ENCODE assay signal across 36 cellular contexts in the genomic region with DNA sequence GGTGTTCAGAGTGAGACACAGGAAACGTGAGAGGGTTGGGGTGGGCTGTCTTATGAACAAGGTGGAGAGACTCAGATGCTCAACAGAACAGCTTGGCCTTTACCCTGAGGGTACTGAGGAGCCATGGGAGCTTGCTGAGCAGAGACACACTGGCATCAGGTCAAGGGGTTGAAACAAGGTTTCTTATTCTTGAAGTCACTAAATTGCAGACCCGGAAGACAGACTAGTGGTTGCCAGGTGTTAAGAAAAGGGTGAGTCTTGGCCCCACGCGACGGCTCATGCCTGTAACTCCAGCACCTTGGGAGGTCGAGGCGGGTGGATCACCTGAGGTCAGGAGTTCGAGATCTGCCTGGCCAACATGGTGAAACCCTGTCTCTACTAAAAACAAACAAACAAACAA. TPM values are rescaled to one million over a fixed set of nuclear protein-coding genes. Genes with fewer than 3 reads are reported as not detected.
"Had no signal": no experiment of that assay in that cellular context is flagged by ENCODE, and none has a peak within 500 bp of the region (broad histone marks: within the 10 kb centered on the region; RNA-seq: fewer than 3 reads in every experiment).

No MANE protein-coding gene starts in this region.

- DNase-seq: islet precursor cell; left ventricle myocardium inferior; mesendoderm; naive B cell; natural killer cell; nephron progenitor cell; occipital lobe; right lobe of liver; stimulated activated CD4-positive, alpha-beta T cell treated with anti-CD3 and anti-CD28 coated beads, Interleukin-1b, Interleukin-23, amount 100 ng/mL, for 48 hours; stimulated activated CD4-positive, alpha-beta T cell treated with anti-CD3 and anti-CD28 coated beads, Interleukin-2, amount 100 ng/mL, for 48 hours; stimulated activated CD4-positive, alpha-beta T cell treated with anti-CD3 and anti-CD28 coated beads, Interleukin-4, amount 100 ng/mL, for 4 hours; stimulated activated CD8-positive, alpha-beta memory T cell treated with anti-CD3 and anti-CD28 coated beads, Interleukin-4, amount 100 ng/mL, for 48 hours; stimulated activated naive CD4-positive, alpha-beta T cell treated with Interleukin-2 at 50 U/mL for 16 hours; stimulated activated naive CD8-positive, alpha-beta T cell treated with anti-CD3 and anti-CD28 coated beads, Interleukin-15, amount 100 ng/mL, for 72 hours; substantia nigra; uterus had no signal

- H3K79me2 ChIP-seq: parathyroid adenoma had no signal

- H3K9me3 Mint-ChIP-seq: natural killer cell; stimulated activated naive CD8-positive, alpha-beta T cell treated with anti-CD3 and anti-CD28 coated beads, Interleukin-15, amount 100 ng/mL, for 72 hours; type B pancreatic cell had no signal

- H3K27ac Mint-ChIP-seq: mesothelial cell of epicardium; natural killer cell; nephron progenitor cell; neural progenitor cell; stimulated activated memory B cell treated with anti-CD40 and anti-IgM and Interleukin-4, amounts not matched to agents 10 μg/mL and 1 μg/mL and 100 μg/mL, for 72 hours; stimulated activated naive CD8-positive, alpha-beta T cell treated with anti-CD3 and anti-CD28 coated beads, Interleukin-15, amount 100 ng/mL, for 72 hours; type B pancreatic cell had no signal

- H3K9me3 ChIP-seq: neutrophil, right atrium auricular region, right lobe of liver, uterus had no signal

- H2AFZ ChIP-seq: neural progenitor cell, parathyroid adenoma had no signal

- H3K27ac ChIP-seq: left ventricle myocardium inferior, neural progenitor cell, neutrophil, parathyroid adenoma, right atrium auricular region, right lobe of liver, tibial nerve, uterus had no signal

- H3K4me3 ChIP-seq: left ventricle myocardium inferior, lung, neural progenitor cell, right atrium auricular region, right lobe of liver, smooth muscle cell, tibial nerve, uterus had no signal

- H3K27me3 ChIP-seq: neural progenitor cell, right atrium auricular region, right lobe of liver, uterus had no signal

- H3K4me1 ChIP-seq: left ventricle myocardium inferior, parathyroid adenoma, right atrium auricular region, right lobe of liver, tibial nerve, uterus had no signal

- H3K9ac ChIP-seq: neural progenitor cell, parathyroid adenoma had no signal

- H3K4me1 Mint-ChIP-seq: stimulated activated memory B cell treated with anti-CD40 and anti-IgM and Interleukin-4, amounts not matched to agents 10 μg/mL and 1 μg/mL and 100 μg/mL, for 72 hours; stimulated activated naive CD8-positive, alpha-beta T cell treated with anti-CD3 and anti-CD28 coated beads, Interleukin-15, amount 100 ng/mL, for 72 hours had no signal

- H3K36me3 Mint-ChIP-seq: natural killer cell, neural progenitor cell, type B pancreatic cell had no signal

- ATAC-seq: natural killer cell; right lobe of liver; stimulated activated memory B cell treated with anti-CD40 and anti-IgM and Interleukin-4, amounts not matched to agents 10 μg/mL and 1 μg/mL and 100 μg/mL, for 72 hours; stimulated activated naive CD8-positive, alpha-beta T cell treated with anti-CD3 and anti-CD28 coated beads, Interleukin-15, amount 100 ng/mL, for 72 hours had no signal

- H3K4me2 ChIP-seq: neural progenitor cell, smooth muscle cell had no signal

- H3K4me3 Mint-ChIP-seq: mesothelial cell of epicardium; naive B cell; natural killer cell; nephron progenitor cell; neural progenitor cell; stimulated activated memory B cell treated with anti-CD40 and anti-IgM and Interleukin-4, amounts not matched to agents 10 μg/mL and 1 μg/mL and 100 μg/mL, for 72 hours; stimulated activated naive CD8-positive, alpha-beta T cell treated with anti-CD3 and anti-CD28 coated beads, Interleukin-15, amount 100 ng/mL, for 72 hours; type B pancreatic cell had no signal

RNA-seq across cellular contexts. Expression of gene CACNG6, which starts 22.4 kb away (rescaled TPM):
- total RNA-seq: kidney epithelial cell, left ventricle myocardium inferior, lower leg skin, mononuclear cell, osteocyte, posterior vena cava, right lobe of liver, tibial nerve, ureter had no signal
- polyA plus RNA-seq: smooth muscle cell had no signal

RNA-seq across cellular contexts. Expression of gene VSTM1, which starts 49.8 kb away (rescaled TPM):
- total RNA-seq: kidney epithelial cell, left ventricle myocardium inferior, lower leg skin, mesothelial cell of epicardium, occipital lobe, osteocyte, pulmonary artery endothelial cell, renal cortical epithelial cell, right atrium auricular region, skeletal muscle tissue, smooth muscle cell, temporal lobe, tibial nerve, ureter, uterus had no signal
- polyA plus RNA-seq: smooth muscle cell had no signal

RNA-seq across cellular contexts. Expression of gene CACNG8, which starts 51.1 kb away (rescaled TPM):
- total RNA-seq: mononuclear cell, osteocyte, tibial nerve had no signal
